In the genomic region with DNA sequence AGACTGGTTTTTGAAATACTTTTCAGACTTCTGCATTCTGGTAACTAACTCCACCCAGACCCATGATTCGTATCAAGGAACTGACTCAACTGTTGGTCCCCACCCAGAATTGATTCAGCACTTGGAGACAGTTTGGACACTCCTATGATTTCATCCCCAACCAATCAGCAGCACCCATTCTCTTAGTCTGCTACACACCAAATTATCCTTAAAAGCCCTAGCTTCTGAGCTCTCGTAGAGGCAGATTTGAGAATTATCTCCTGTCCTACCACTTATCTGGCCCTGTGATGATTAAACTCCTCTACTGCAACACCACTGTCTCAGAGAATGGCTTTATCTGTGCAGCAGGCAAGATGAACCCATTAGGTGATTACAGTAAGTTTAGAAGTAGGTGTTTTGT, we compare ENCODE assay signal across 11 cellular contexts. TPM values are rescaled to one million over a fixed set of nuclear protein-coding genes. Genes with fewer than 3 reads are reported as not detected.
DNase-seq lines count a peak whose midpoint lies in the region; ATAC-seq and TF ChIP-seq lines count a peak whose summit lies in the region.
"Had no signal": no experiment of that assay in that cellular context is flagged by ENCODE, and none has a peak within 500 bp of the region (broad histone marks: within the 10 kb centered on the region; RNA-seq: fewer than 3 reads in every experiment).

No MANE protein-coding gene starts in this region.

- H3K36me3 ChIP-seq in CD8-positive, alpha-beta memory T cell (ENCODE audit: insufficient read depth, low read length) = no peaks in the 10 kb centered on the region

- peaks cover 26% of the 10 kb centered on the region for H3K4me1 Mint-ChIP-seq in activated CD4-positive, alpha-beta memory T cell treated with anti-CD3 and anti-CD28 coated beads, Interleukin-2, amount 10 ng/mL, durations not matched to agents 7 days and 5 days
- no peaks in the 10 kb centered on the region for H3K4me1 Mint-ChIP-seq in CD8-positive, alpha-beta memory T cell
- H3K4me1 Mint-ChIP-seq: activated naive CD4-positive, alpha-beta T cell treated with anti-CD3 and anti-CD28 coated beads, Interleukin-2, amount 50 U/mL, for 24 hours had no signal

- peak; percentile 33 for DNase-seq in A172 (ENCODE audit: low spot score)
- DNase-seq in GF-D8 (lab: John Stamatoyannopoulos, UW) = peak; percentile 58
- DNase-seq in activated CD4-positive, alpha-beta memory T cell treated with anti-CD3 and anti-CD28 coated beads, Interleukin-2, amount 10 ng/mL, durations not matched to agents 7 days and 5 days = peak; percentile 32
- DNase-seq in fibroblast of the conjunctiva (ENCODE audit: low read depth) = peak; percentile 48
- DNase-seq in central memory CD4-positive, alpha-beta T cell = no peak
- DNase-seq in CD8-positive, alpha-beta memory T cell = no peak
- DNase-seq in NCI-H1105 treated with DMSO at 0.1 percent for 48 hours (lab: John Stamatoyannopoulos, UW) = no peak
- DNase-seq: psoas muscle had no signal

- H3K27ac Mint-ChIP-seq in activated CD4-positive, alpha-beta memory T cell treated with anti-CD3 and anti-CD28 coated beads, Interleukin-2, amount 10 ng/mL, durations not matched to agents 7 days and 5 days = peak overlapping the region; percentile 82
- H3K27ac Mint-ChIP-seq in CD8-positive, alpha-beta memory T cell = no peak overlapping the region
- H3K27ac Mint-ChIP-seq: activated naive CD4-positive, alpha-beta T cell treated with anti-CD3 and anti-CD28 coated beads, Interleukin-2, amount 50 U/mL, for 24 hours had no signal

- H3K4me3 Mint-ChIP-seq in activated CD4-positive, alpha-beta memory T cell treated with anti-CD3 and anti-CD28 coated beads, Interleukin-2, amount 10 ng/mL, durations not matched to agents 7 days and 5 days = peak overlapping the region; percentile 25
- H3K4me3 Mint-ChIP-seq in CD8-positive, alpha-beta memory T cell = no peak overlapping the region
- H3K4me3 Mint-ChIP-seq: activated naive CD4-positive, alpha-beta T cell treated with anti-CD3 and anti-CD28 coated beads, Interleukin-2, amount 50 U/mL, for 24 hours had no signal

- no peaks in the 10 kb centered on the region for H3K9me3 ChIP-seq in CD8-positive, alpha-beta memory T cell (ENCODE audit: low read length)
- H3K9me3 ChIP-seq: psoas muscle had no signal

- H3K27me3 Mint-ChIP-seq in activated CD4-positive, alpha-beta memory T cell treated with anti-CD3 and anti-CD28 coated beads, Interleukin-2, amount 10 ng/mL, durations not matched to agents 7 days and 5 days = peaks cover 29% of the 10 kb centered on the region
- H3K27me3 Mint-ChIP-seq in CD8-positive, alpha-beta memory T cell = peaks cover 9 to 47% of the 10 kb centered on the region in 2 donors

- H3K27me3 ChIP-seq in CD8-positive, alpha-beta memory T cell (ENCODE audit: insufficient read depth, low read length, poor library complexity, severe bottlenecking) = no peaks in the 10 kb centered on the region

- no peak for TF ChIP-seq POLR2A in GM18505 (IDR thresholded peaks at IDR 0.05; ENCODE audit: borderline replicate concordance, extremely low read depth, insufficient read depth, insufficient read length)

- ATAC-seq in GM18505 (IDR thresholded peaks at IDR 0.05; ENCODE audit: unreplicated experiment) = no peak
- ATAC-seq: left lobe of liver had no signal

- H3K36me3 Mint-ChIP-seq in activated CD4-positive, alpha-beta memory T cell treated with anti-CD3 and anti-CD28 coated beads, Interleukin-2, amount 10 ng/mL, durations not matched to agents 7 days and 5 days (ENCODE audit: low read depth) = peaks cover 9% of the 10 kb centered on the region
- peaks cover 0 to 1% (median 0%) of the 10 kb centered on the region in 3 donors for H3K36me3 Mint-ChIP-seq in CD8-positive, alpha-beta memory T cell
- H3K36me3 Mint-ChIP-seq: activated naive CD4-positive, alpha-beta T cell treated with anti-CD3 and anti-CD28 coated beads, Interleukin-2, amount 50 U/mL, for 24 hours had no signal

- CTCF ChIA-PET in activated CD4-positive, alpha-beta memory T cell treated with anti-CD3 and anti-CD28 coated beads, Interleukin-2, amount 10 ng/mL, durations not matched to agents 7 days and 5 days (lab: Charles Lee) = interaction anchor here (1.0 to 2.0 kb wide), 3 partner anchors 27 to 126 kb away, joined by 3 to 13 read pairs (median 6); no protein-coding TSS in a partner anchor
- CTCF ChIA-PET in CD8-positive, alpha-beta memory T cell (lab: Charles Lee) = interaction anchor here (1.8 kb wide), 1 partner anchor 27 kb away, joined by 3 read pairs; no protein-coding TSS in a partner anchor

- no peak overlapping the region for H3K4me3 ChIP-seq in CD8-positive, alpha-beta memory T cell (ENCODE audit: low read length)
- H3K4me3 ChIP-seq: psoas muscle had no signal

- peaks cover 7% of the 10 kb centered on the region for H3K9me3 Mint-ChIP-seq in activated CD4-positive, alpha-beta memory T cell treated with anti-CD3 and anti-CD28 coated beads, Interleukin-2, amount 10 ng/mL, durations not matched to agents 7 days and 5 days
- H3K9me3 Mint-ChIP-seq in CD8-positive, alpha-beta memory T cell = no peaks in the 10 kb centered on the region
- H3K9me3 Mint-ChIP-seq: activated naive CD4-positive, alpha-beta T cell treated with anti-CD3 and anti-CD28 coated beads, Interleukin-2, amount 50 U/mL, for 24 hours had no signal

- no peaks in the 10 kb centered on the region for H3K4me1 ChIP-seq in CD8-positive, alpha-beta memory T cell (ENCODE audit: insufficient read depth, low read length)
- H3K4me1 ChIP-seq: psoas muscle had no signal

- POLR2A ChIA-PET in activated CD4-positive, alpha-beta memory T cell treated with anti-CD3 and anti-CD28 coated beads, Interleukin-2, amount 10 ng/mL, durations not matched to agents 7 days and 5 days (lab: Charles Lee) = interaction anchor here (0.6 to 2.7 kb wide), 5 partner anchors 9 to 28 kb away, joined by 3 to 11 read pairs (median 8); partner anchors contain the start of gene CFAP43
- POLR2A ChIA-PET in CD8-positive, alpha-beta memory T cell (lab: Charles Lee) = no interaction called here

- no peak overlapping the region for H3K27ac ChIP-seq in CD8-positive, alpha-beta memory T cell (ENCODE audit: low read depth, low read length)
- H3K27ac ChIP-seq: psoas muscle had no signal

RNA-seq across cellular contexts. Expression of gene GSTO1, which starts 7.7 kb away (rescaled TPM):
- 271 and 296 TPM in 2 replicates for total RNA-seq in A172 (2014; rRNA removed; shearing (Covaris generic))
- total RNA-seq in activated CD4-positive, alpha-beta memory T cell treated with anti-CD3 and anti-CD28 coated beads, Interleukin-2, amount 10 ng/mL, durations not matched to agents 7 days and 5 days = 100 to 1,000 TPM; 139 to 142 TPM
- 100 to 1,000 TPM; 122 TPM for total RNA-seq in CD8-positive, alpha-beta memory T cell
- polyA plus RNA-seq in CD8-positive, alpha-beta memory T cell = 167 TPM

RNA-seq across cellular contexts. Expression of gene CFAP43, which starts 14.8 kb away (rescaled TPM):
- total RNA-seq in A172 (2014; rRNA removed; shearing (Covaris generic)) = 0.07 and 0.31 TPM in 2 replicates
- under 1 TPM; 0.18 to 0.25 TPM for total RNA-seq in activated CD4-positive, alpha-beta memory T cell treated with anti-CD3 and anti-CD28 coated beads, Interleukin-2, amount 10 ng/mL, durations not matched to agents 7 days and 5 days
- under 1 TPM in 1 of 2 experiments, not detected in 1; 0.07 TPM for total RNA-seq in CD8-positive, alpha-beta memory T cell
- not detected for polyA plus RNA-seq in CD8-positive, alpha-beta memory T cell

RNA-seq across cellular contexts. Expression of gene GSTO2, which starts 22.0 kb away (rescaled TPM):
- total RNA-seq in A172 (2014; rRNA removed; shearing (Covaris generic)) = 0.38 and 5.2 TPM in 2 replicates
- total RNA-seq in activated CD4-positive, alpha-beta memory T cell treated with anti-CD3 and anti-CD28 coated beads, Interleukin-2, amount 10 ng/mL, durations not matched to agents 7 days and 5 days = 1 to 10 TPM in 1 of 2 experiments, under 1 TPM in 1; 0.88 to 1.8 TPM
- total RNA-seq in CD8-positive, alpha-beta memory T cell = 1 to 10 TPM in 1 of 2 experiments, under 1 TPM in 1; 0.93 to 1.1 TPM
- polyA plus RNA-seq in CD8-positive, alpha-beta memory T cell = 0.60 TPM

Comparison
In these comparisons a context has a peak if more than half of its experiments do, and no peak if none do; other contexts are left out.
1. DNase-seq: peak in A172 (single experiment), GF-D8 (single experiment), activated CD4-positive, alpha-beta memory T cell treated with anti-CD3 and anti-CD28 coated beads, Interleukin-2, amount 10 ng/mL, durations not matched to agents 7 days and 5 days (single experiment) and fibroblast of the conjunctiva (single experiment); none in central memory CD4-positive, alpha-beta T cell (single experiment), CD8-positive, alpha-beta memory T cell (0 of 5) and NCI-H1105 treated with DMSO at 0.1 percent for 48 hours (single experiment).